Comparison of ENCODE assay signal across 9 cellular contexts in genomic region chr22:29388759-29389090, GRCh38. TPM values are rescaled to one million over a fixed set of nuclear protein-coding genes. Genes with fewer than 3 reads are reported as not detected.
DNase-seq lines count a peak whose midpoint lies in the region; ATAC-seq, FAIRE-seq and TF ChIP-seq lines count a peak whose summit lies in the region.
"Had no signal": no experiment of that assay in that cellular context is flagged by ENCODE, and none has a peak within 500 bp of the region (broad histone marks: within the 10 kb centered on the region; RNA-seq: fewer than 3 reads in every experiment).

No MANE protein-coding gene starts in this region.

- ATAC-seq in activated naive CD8-positive, alpha-beta T cell treated with anti-CD3 and anti-CD28 coated beads, Interleukin-2, amount 10 ng/mL, durations not matched to agents 7 days and 5 days (ENCODE audit: low read depth), result peak; percentile 11
- peak; percentile 11; the same call in 2 of the 3 replicates for ATAC-seq in HepG2

- H3K4me1 Mint-ChIP-seq in HFFc6 (ENCODE audit: low read depth), result peaks cover 42% of the 10 kb centered on the region
- H3K4me1 Mint-ChIP-seq in activated naive CD8-positive, alpha-beta T cell treated with anti-CD3 and anti-CD28 coated beads, Interleukin-2, amount 10 ng/mL, durations not matched to agents 7 days and 5 days, result peaks cover 28% of the 10 kb centered on the region
- H3K4me1 Mint-ChIP-seq in type B pancreatic cell (ENCODE audit: unreplicated experiment), result peaks cover 23% of the 10 kb centered on the region

- POLR2A ChIA-PET in activated naive CD8-positive, alpha-beta T cell treated with anti-CD3 and anti-CD28 coated beads, Interleukin-2, amount 10 ng/mL, durations not matched to agents 7 days and 5 days (lab: Charles Lee), result interaction anchor here (1.0 to 1.3 kb wide), 3 partner anchors 75 to 1035 kb away, joined by 3 to 6 read pairs (median 3); no protein-coding TSS in a partner anchor
- POLR2A ChIA-PET in HepG2 (lab: Yijun Ruan, JAX), result interaction anchor here (1.4 kb wide), 1 partner anchor 209 kb away, joined by 5 read pairs; no protein-coding TSS in a partner anchor

- FAIRE-seq in HepG2 (lab: Jason Lieb, UNC), result no peak

- H3K36me3 Mint-ChIP-seq in HFFc6 (ENCODE audit: low read depth), result peaks cover 4% of the 10 kb centered on the region; the same call in 1 of the 2 replicates
- H3K36me3 Mint-ChIP-seq in activated naive CD8-positive, alpha-beta T cell treated with anti-CD3 and anti-CD28 coated beads, Interleukin-2, amount 10 ng/mL, durations not matched to agents 7 days and 5 days, result peaks cover 10% of the 10 kb centered on the region
- no peaks in the 10 kb centered on the region for H3K36me3 Mint-ChIP-seq in type B pancreatic cell

- H3K79me2 ChIP-seq in HepG2 (ENCODE audit: insufficient read depth, low read length), result peaks cover 21% of the 10 kb centered on the region

- no peak for DNase-seq in HFFc6
- DNase-seq in activated naive CD8-positive, alpha-beta T cell treated with anti-CD3 and anti-CD28 coated beads, Interleukin-2, amount 10 ng/mL, durations not matched to agents 7 days and 5 days, result no peak
- no peak for DNase-seq in HepG2 (ENCODE audit: low spot score)
- no peak for DNase-seq in type B pancreatic cell (ENCODE audit: extremely low spot score, unreplicated experiment)
- DNase-seq in HK-2 (ENCODE audit: unreplicated experiment), result no peak
- DNase-seq in MV-4-11 (lab: John Stamatoyannopoulos, UW), result no peak
- no peak for DNase-seq in activated gamma-delta T cell treated with Interleukin-2 at 50 U/mL for 16 hours

- H3K9ac ChIP-seq in BLaER1 (peak overlapping the region; percentile 82), HepG2 (ENCODE audit: insufficient read depth, low read depth, low read length) (peak overlapping the region; percentile 59; the same call in 1 of the 2 replicates)

- TF ChIP-seq EP300 in HepG2 (IDR thresholded peaks at IDR 0.05; ENCODE audit: low read depth in 2 of 2, low read length in 2 of 2), result no peak
- no peak for TF ChIP-seq EP300 in HepG2 (CRISPR knock-in tag; IDR thresholded peaks at IDR 0.05; ENCODE audit: borderline replicate concordance)

- H3K4me2 ChIP-seq in BLaER1, result peak overlapping the region; percentile 85
- H3K4me2 ChIP-seq in HepG2 (ENCODE audit: low read depth, low read length), result peak overlapping the region; percentile 89

- H3K9me3 Mint-ChIP-seq in HFFc6 (no peaks in the 10 kb centered on the region), type B pancreatic cell (no peaks in the 10 kb centered on the region)
- no peaks in the 10 kb centered on the region for H3K9me3 Mint-ChIP-seq in activated naive CD8-positive, alpha-beta T cell treated with anti-CD3 and anti-CD28 coated beads, Interleukin-2, amount 10 ng/mL, durations not matched to agents 7 days and 5 days

- H3K27ac ChIP-seq in BLaER1 (peak overlapping the region; percentile 76), HepG2 (ENCODE audit: extremely low read length, insufficient read depth, low read length) (peak overlapping the region; percentile 34)

- peak overlapping the region; percentile 79 for H3K27ac Mint-ChIP-seq in HFFc6
- H3K27ac Mint-ChIP-seq in activated naive CD8-positive, alpha-beta T cell treated with anti-CD3 and anti-CD28 coated beads, Interleukin-2, amount 10 ng/mL, durations not matched to agents 7 days and 5 days, result peak overlapping the region; percentile 94
- H3K27ac Mint-ChIP-seq in type B pancreatic cell, result peak overlapping the region; percentile 78

- H3K4me3 Mint-ChIP-seq in HFFc6 (peak overlapping the region; percentile 92), type B pancreatic cell (peak overlapping the region; percentile 90)
- peak overlapping the region; percentile 95 for H3K4me3 Mint-ChIP-seq in activated naive CD8-positive, alpha-beta T cell treated with anti-CD3 and anti-CD28 coated beads, Interleukin-2, amount 10 ng/mL, durations not matched to agents 7 days and 5 days

- in situ Hi-C loops in HepG2 (cut with HindIII; ENCODE audit: extremely low pct_ligation_motif_present, low pct_unique_long_range_greater_than_20kb), result no loop called here

- no peak for TF ChIP-seq RAD21 in HepG2 (CRISPR knock-in tag; IDR thresholded peaks at IDR 0.05)

- H3K4me3 ChIP-seq in BLaER1 (peak overlapping the region; percentile 80), HepG2 (replicated peaks in 1 of 3; ENCODE audit: insufficient read depth in 1 of 3, low read depth in 2 of 3, low read length in 3 of 3) (peak overlapping the region; percentile 68 to 92 (median 81); a peak in 5 of 6 replicates)

- WGBS in HepG2 (ENCODE audit: low lambda C conversion rate), result 12% methylated on average over 7 of the region's 9 CpGs

- 0 out of 2 replicates have a peak, but pooled peaks cover 2% of the 10 kb centered on the region for H3K27me3 Mint-ChIP-seq in HFFc6 (ENCODE audit: insufficient read depth)
- no peaks in the 10 kb centered on the region for H3K27me3 Mint-ChIP-seq in activated naive CD8-positive, alpha-beta T cell treated with anti-CD3 and anti-CD28 coated beads, Interleukin-2, amount 10 ng/mL, durations not matched to agents 7 days and 5 days
- no peaks in the 10 kb centered on the region for H3K27me3 Mint-ChIP-seq in type B pancreatic cell

- CTCF ChIA-PET in HepG2 (lab: Yijun Ruan, JAX; ENCODE audit: low intra/inter-chr PET ratio, low total read pairs), result no interaction called here

- H3K4me1 ChIP-seq in BLaER1 (peaks cover 66% of the 10 kb centered on the region), HepG2 (ENCODE audit: insufficient read depth, low read length) (peaks cover 70% of the 10 kb centered on the region)

- H3K27me3 ChIP-seq in BLaER1 (no peaks in the 10 kb centered on the region), HepG2 (ENCODE audit: control insufficient read depth in 1 of 2, insufficient read depth in 2 of 2, low read length in 2 of 2) (no peaks in the 10 kb centered on the region)

- no TSS peak for BruUV-seq in HepG2 (replicated peaks; lab: Mats Ljungman, UMichigan)

- 0 out of 4 replicates have a peak, but pooled peaks of 1 of the 2 experiments have one; percentile 36 for TF ChIP-seq POLR2A in HepG2 (IDR thresholded peaks at IDR 0.05; ENCODE audit: insufficient read depth in 1 of 2, low read depth in 2 of 2, low read length in 2 of 2)

- no peaks in the 10 kb centered on the region for H3K9me3 ChIP-seq in BLaER1
- H3K9me3 ChIP-seq in HepG2 (ENCODE audit: low read length), result no peaks in the 10 kb centered on the region

- H3K36me3 ChIP-seq in BLaER1 (peaks cover 11% of the 10 kb centered on the region; the same call in 1 of the 2 replicates), HepG2 (replicated peaks in 1 of 2; ENCODE audit: control insufficient read depth in 1 of 2, insufficient read depth in 2 of 2, low read length in 2 of 2) (no peaks in the 10 kb centered on the region)

- intact Hi-C loops in HepG2 (cut with micrococcal nuclease; ENCODE audit: unreplicated experiment), result no loop called here

- TF ChIP-seq CTCF in HFFc6 (IDR thresholded peaks at IDR 0.05) (no peak), HepG2 (CRISPR knock-in tag; IDR thresholded peaks at IDR 0.05) (no peak), type B pancreatic cell (conservative IDR thresholded peaks at IDR 0.05) (no peak)

- peaks cover 35% of the 10 kb centered on the region for H4K20me1 ChIP-seq in BLaER1
- no peaks in the 10 kb centered on the region for H4K20me1 ChIP-seq in HepG2 (ENCODE audit: insufficient read depth, low read length)

- H2AFZ ChIP-seq in HepG2 (ENCODE audit: low read length), result peak overlapping the region; percentile 82

RNA-seq across cellular contexts. Expression of gene AP1B1, which starts 0.4 kb away (rescaled TPM):
- total RNA-seq in HFFc6 (2021; fragmentation: NEBNext Ultra II Directional; extraction: Animal tissue kit (Norgen Biotek cat#: 25700)), result 100 to 1,000 TPM in 1 of 6 experiments, 10 to 100 TPM in 5; 89.1 to 101 (median 89.9) TPM
- total RNA-seq in activated naive CD8-positive, alpha-beta T cell treated with anti-CD3 and anti-CD28 coated beads, Interleukin-2, amount 10 ng/mL, durations not matched to agents 7 days and 5 days, result 10 to 100 TPM; 61.2 to 63.7 TPM
- total RNA-seq in HepG2 (2016; rRNA removed; fragmentation: Illumina TruSeq; extraction: Trizol), result 28.9 and 29.7 TPM in 2 replicates
- 5.7 and 5.9 TPM in 2 replicates for total RNA-seq in HepG2 (2016; cell fraction: cytosol; rRNA removed; fragmentation: Illumina TruSeq; extraction: Trizol; ENCODE audit: low read depth)
- total RNA-seq in HepG2 (2016; cell fraction: insoluble cytoplasmic fraction; rRNA removed; fragmentation: Illumina TruSeq; extraction: Trizol), result 26.4 and 28.8 TPM in 2 replicates
- 13.5 and 15.5 TPM in 2 replicates for total RNA-seq in HepG2 (2016; cell fraction: membrane; rRNA removed; fragmentation: Illumina TruSeq; extraction: Trizol)
- total RNA-seq in HepG2 (2016; cell fraction: nucleus; rRNA removed; fragmentation: Illumina TruSeq; extraction: Trizol), result 18.1 and 19.1 TPM in 2 replicates
- polyA plus RNA-seq in HepG2 (2011; rRNA removed), result 26.0 and 26.6 TPM in 2 replicates
- polyA plus RNA-seq in HepG2 (2011; cell fraction: cytosol; rRNA removed), result 16.8 and 22.0 TPM in 2 replicates
- 34.0 and 38.2 TPM in 2 replicates for polyA plus RNA-seq in HepG2 (2011; cell fraction: nucleus; rRNA removed)
- 20.3 and 22.7 TPM in 2 replicates for polyA plus RNA-seq in HepG2 (2012)
- 4.3 and 4.6 TPM in 2 replicates for polyA plus RNA-seq in HepG2 (2016; cell fraction: cytosol; fragmentation: Illumina TruSeq; extraction: Trizol; ENCODE audit: low read depth)
- polyA plus RNA-seq in HepG2 (2016; cell fraction: insoluble cytoplasmic fraction; fragmentation: Illumina TruSeq; extraction: Trizol; ENCODE audit: low read depth), result 22.1 and 30.0 TPM in 2 replicates
- 9.7 and 10.4 TPM in 2 replicates for polyA plus RNA-seq in HepG2 (2016; cell fraction: membrane; fragmentation: Illumina TruSeq; extraction: Trizol; ENCODE audit: low read depth)
- 30.2 and 32.6 TPM in 2 replicates for polyA plus RNA-seq in HepG2 (2016; cell fraction: nucleus; fragmentation: Illumina TruSeq; extraction: Trizol; ENCODE audit: insufficient read depth, low read depth)
- 92.9 and 98.5 TPM in 2 replicates for polyA minus RNA-seq in HepG2 (2011; rRNA and poly(A)+ RNA removed; ENCODE audit: low replicate concordance)
- 32.7 and 33.4 TPM in 2 replicates for polyA minus RNA-seq in HepG2 (2011; cell fraction: cytosol; rRNA and poly(A)+ RNA removed)
- polyA minus RNA-seq in HepG2 (2011; cell fraction: nucleus; rRNA and poly(A)+ RNA removed), result 19.2 and 21.4 TPM in 2 replicates
- total RNA-seq in type B pancreatic cell (ENCODE audit: low replicate concordance), result 60.9 and 73.3 TPM in 2 replicates

RNA-seq across cellular contexts. Expression of gene RFPL1, which starts 49.7 kb away (rescaled TPM):
- not detected for total RNA-seq in HFFc6 (2021; fragmentation: NEBNext Ultra II Directional; extraction: Animal tissue kit (Norgen Biotek cat#: 25700))
- total RNA-seq in activated naive CD8-positive, alpha-beta T cell treated with anti-CD3 and anti-CD28 coated beads, Interleukin-2, amount 10 ng/mL, durations not matched to agents 7 days and 5 days, result not detected
- total RNA-seq in HepG2 (2016; rRNA removed; fragmentation: Illumina TruSeq; extraction: Trizol) (not detected in 2 replicates), type B pancreatic cell (ENCODE audit: low replicate concordance) (not detected in 2 replicates)
- total RNA-seq in HepG2 (2016; cell fraction: cytosol; rRNA removed; fragmentation: Illumina TruSeq; extraction: Trizol; ENCODE audit: low read depth), result not detected in 2 replicates
- not detected in 2 replicates for total RNA-seq in HepG2 (2016; cell fraction: insoluble cytoplasmic fraction; rRNA removed; fragmentation: Illumina TruSeq; extraction: Trizol)
- total RNA-seq in HepG2 (2016; cell fraction: membrane; rRNA removed; fragmentation: Illumina TruSeq; extraction: Trizol), result not detected in 2 replicates
- total RNA-seq in HepG2 (2016; cell fraction: nucleus; rRNA removed; fragmentation: Illumina TruSeq; extraction: Trizol), result not detected in 2 replicates
- polyA plus RNA-seq in HepG2 (2011; rRNA removed), result not detected in 2 replicates
- not detected in 2 replicates for polyA plus RNA-seq in HepG2 (2011; cell fraction: cytosol; rRNA removed)
- polyA plus RNA-seq in HepG2 (2011; cell fraction: nucleus; rRNA removed), result not detected in 2 replicates
- not detected in 2 replicates for polyA plus RNA-seq in HepG2 (2012)
- polyA plus RNA-seq in HepG2 (2016; cell fraction: cytosol; fragmentation: Illumina TruSeq; extraction: Trizol; ENCODE audit: low read depth), result not detected in 2 replicates
- not detected in 2 replicates for polyA plus RNA-seq in HepG2 (2016; cell fraction: insoluble cytoplasmic fraction; fragmentation: Illumina TruSeq; extraction: Trizol; ENCODE audit: low read depth)
- not detected in 2 replicates for polyA plus RNA-seq in HepG2 (2016; cell fraction: membrane; fragmentation: Illumina TruSeq; extraction: Trizol; ENCODE audit: low read depth)
- polyA plus RNA-seq in HepG2 (2016; cell fraction: nucleus; fragmentation: Illumina TruSeq; extraction: Trizol; ENCODE audit: insufficient read depth, low read depth), result not detected in 2 replicates
- not detected in 2 replicates for polyA minus RNA-seq in HepG2 (2011; rRNA and poly(A)+ RNA removed; ENCODE audit: low replicate concordance)
- polyA minus RNA-seq in HepG2 (2011; cell fraction: cytosol; rRNA and poly(A)+ RNA removed), result not detected in 2 replicates
- not detected in 2 replicates for polyA minus RNA-seq in HepG2 (2011; cell fraction: nucleus; rRNA and poly(A)+ RNA removed)
- total RNA-seq: renal cortical epithelial cell had no signal
